ENCODE assay signal across 1 cellular context in the genomic region with DNA sequence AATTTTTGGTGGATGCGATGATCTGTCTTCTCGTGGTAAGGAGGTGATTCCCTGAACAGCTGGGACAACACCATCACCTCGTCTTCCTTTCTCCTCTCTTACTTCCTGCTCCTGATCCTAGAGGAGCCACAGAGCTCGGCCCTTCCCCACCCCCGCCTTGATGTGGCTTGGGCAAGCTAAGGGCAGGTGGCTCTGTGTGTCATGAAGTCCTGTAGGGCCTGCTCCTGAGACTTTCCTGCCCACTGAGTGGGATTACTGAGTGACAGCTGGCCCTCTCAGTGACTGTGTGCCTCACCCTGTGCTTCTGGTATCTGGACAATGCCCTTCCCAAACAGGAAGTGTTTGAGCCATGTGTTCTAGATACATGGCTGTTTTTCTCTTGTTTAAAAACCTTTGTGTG.
TF ChIP-seq lines count a peak whose summit lies in the region.

No MANE protein-coding gene starts in this region.

TF ChIP-seq in A549, 52 proteins besides CTCF, POLR2A, EP300 and RAD21 (continued from another document):
- TF ChIP-seq, protein P1, sequence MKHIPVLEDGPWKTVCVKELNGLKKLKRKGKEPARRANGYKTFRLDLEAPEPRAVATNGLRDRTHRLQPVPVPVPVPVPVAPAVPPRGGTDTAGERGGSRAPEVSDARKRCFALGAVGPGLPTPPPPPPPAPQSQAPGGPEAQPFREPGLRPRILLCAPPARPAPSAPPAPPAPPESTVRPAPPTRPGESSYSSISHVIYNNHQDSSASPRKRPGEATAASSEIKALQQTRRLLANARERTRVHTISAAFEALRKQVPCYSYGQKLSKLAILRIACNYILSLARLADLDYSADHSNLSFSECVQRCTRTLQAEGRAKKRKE (CRISPR knock-in tag; IDR thresholded peaks at IDR 0.05; ENCODE audit: low read depth) = no peak
- no peak for TF ChIP-seq PHF8 (IDR thresholded peaks at IDR 0.05; ENCODE audit: borderline replicate concordance, low read depth)
- TF ChIP-seq HEYL (CRISPR knock-in tag; IDR thresholded peaks at IDR 0.05) = no peak
- TF ChIP-seq FOXS1 (CRISPR knock-in tag; IDR thresholded peaks at IDR 0.05) = no peak
- TF ChIP-seq, protein P2, sequence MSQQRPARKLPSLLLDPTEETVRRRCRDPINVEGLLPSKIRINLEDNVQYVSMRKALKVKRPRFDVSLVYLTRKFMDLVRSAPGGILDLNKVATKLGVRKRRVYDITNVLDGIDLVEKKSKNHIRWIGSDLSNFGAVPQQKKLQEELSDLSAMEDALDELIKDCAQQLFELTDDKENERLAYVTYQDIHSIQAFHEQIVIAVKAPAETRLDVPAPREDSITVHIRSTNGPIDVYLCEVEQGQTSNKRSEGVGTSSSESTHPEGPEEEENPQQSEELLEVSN (IDR thresholded peaks at IDR 0.05; ENCODE audit: borderline replicate concordance, low read depth) = no peak
- TF ChIP-seq, protein P3, sequence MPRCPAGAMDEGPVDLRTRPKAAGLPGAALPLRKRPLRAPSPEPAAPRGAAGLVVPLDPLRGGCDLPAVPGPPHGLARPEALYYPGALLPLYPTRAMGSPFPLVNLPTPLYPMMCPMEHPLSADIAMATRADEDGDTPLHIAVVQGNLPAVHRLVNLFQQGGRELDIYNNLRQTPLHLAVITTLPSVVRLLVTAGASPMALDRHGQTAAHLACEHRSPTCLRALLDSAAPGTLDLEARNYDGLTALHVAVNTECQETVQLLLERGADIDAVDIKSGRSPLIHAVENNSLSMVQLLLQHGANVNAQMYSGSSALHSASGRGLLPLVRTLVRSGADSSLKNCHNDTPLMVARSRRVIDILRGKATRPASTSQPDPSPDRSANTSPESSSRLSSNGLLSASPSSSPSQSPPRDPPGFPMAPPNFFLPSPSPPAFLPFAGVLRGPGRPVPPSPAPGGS (IDR thresholded peaks at IDR 0.05) = no peak
- no peak for TF ChIP-seq ZSCAN20 (CRISPR knock-in tag; IDR thresholded peaks at IDR 0.05)
- TF ChIP-seq HOXB13 (CRISPR knock-in tag; IDR thresholded peaks at IDR 0.05; ENCODE audit: low read depth) = no peak
- TF ChIP-seq, protein P4, sequence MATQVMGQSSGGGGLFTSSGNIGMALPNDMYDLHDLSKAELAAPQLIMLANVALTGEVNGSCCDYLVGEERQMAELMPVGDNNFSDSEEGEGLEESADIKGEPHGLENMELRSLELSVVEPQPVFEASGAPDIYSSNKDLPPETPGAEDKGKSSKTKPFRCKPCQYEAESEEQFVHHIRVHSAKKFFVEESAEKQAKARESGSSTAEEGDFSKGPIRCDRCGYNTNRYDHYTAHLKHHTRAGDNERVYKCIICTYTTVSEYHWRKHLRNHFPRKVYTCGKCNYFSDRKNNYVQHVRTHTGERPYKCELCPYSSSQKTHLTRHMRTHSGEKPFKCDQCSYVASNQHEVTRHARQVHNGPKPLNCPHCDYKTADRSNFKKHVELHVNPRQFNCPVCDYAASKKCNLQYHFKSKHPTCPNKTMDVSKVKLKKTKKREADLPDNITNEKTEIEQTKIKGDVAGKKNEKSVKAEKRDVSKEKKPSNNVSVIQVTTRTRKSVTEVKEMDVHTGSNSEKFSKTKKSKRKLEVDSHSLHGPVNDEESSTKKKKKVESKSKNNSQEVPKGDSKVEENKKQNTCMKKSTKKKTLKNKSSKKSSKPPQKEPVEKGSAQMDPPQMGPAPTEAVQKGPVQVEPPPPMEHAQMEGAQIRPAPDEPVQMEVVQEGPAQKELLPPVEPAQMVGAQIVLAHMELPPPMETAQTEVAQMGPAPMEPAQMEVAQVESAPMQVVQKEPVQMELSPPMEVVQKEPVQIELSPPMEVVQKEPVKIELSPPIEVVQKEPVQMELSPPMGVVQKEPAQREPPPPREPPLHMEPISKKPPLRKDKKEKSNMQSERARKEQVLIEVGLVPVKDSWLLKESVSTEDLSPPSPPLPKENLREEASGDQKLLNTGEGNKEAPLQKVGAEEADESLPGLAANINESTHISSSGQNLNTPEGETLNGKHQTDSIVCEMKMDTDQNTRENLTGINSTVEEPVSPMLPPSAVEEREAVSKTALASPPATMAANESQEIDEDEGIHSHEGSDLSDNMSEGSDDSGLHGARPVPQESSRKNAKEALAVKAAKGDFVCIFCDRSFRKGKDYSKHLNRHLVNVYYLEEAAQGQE (IDR thresholded peaks at IDR 0.05) = no peak
- TF ChIP-seq CHD4 (IDR thresholded peaks at IDR 0.05; ENCODE audit: borderline replicate concordance) = no peak
- TF ChIP-seq NPAS2 (CRISPR knock-in tag; IDR thresholded peaks at IDR 0.05; ENCODE audit: borderline replicate concordance) = no peak
- TF ChIP-seq, protein P5, sequence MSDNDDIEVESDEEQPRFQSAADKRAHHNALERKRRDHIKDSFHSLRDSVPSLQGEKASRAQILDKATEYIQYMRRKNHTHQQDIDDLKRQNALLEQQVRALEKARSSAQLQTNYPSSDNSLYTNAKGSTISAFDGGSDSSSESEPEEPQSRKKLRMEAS (IDR thresholded peaks at IDR 0.05) = no peak
- TF ChIP-seq, protein P6, sequence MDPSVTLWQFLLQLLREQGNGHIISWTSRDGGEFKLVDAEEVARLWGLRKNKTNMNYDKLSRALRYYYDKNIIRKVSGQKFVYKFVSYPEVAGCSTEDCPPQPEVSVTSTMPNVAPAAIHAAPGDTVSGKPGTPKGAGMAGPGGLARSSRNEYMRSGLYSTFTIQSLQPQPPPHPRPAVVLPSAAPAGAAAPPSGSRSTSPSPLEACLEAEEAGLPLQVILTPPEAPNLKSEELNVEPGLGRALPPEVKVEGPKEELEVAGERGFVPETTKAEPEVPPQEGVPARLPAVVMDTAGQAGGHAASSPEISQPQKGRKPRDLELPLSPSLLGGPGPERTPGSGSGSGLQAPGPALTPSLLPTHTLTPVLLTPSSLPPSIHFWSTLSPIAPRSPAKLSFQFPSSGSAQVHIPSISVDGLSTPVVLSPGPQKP (IDR thresholded peaks at IDR 0.05; ENCODE audit: low read depth, low read length) = no peak
